12 cellular contexts compared by ENCODE assay signal in genomic region chr22:38862375-38863329, GRCh38. TPM values are rescaled to one million over a fixed set of nuclear protein-coding genes. Genes with fewer than 3 reads are reported as not detected.
DNase-seq lines count a peak whose midpoint lies in the region; ATAC-seq and TF ChIP-seq lines count a peak whose summit lies in the region.
"Had no signal": no experiment of that assay in that cellular context is flagged by ENCODE, and none has a peak within 500 bp of the region (broad histone marks: within the 10 kb centered on the region; RNA-seq: fewer than 3 reads in every experiment).

No MANE protein-coding gene starts in this region.

- intact Hi-C loops in Panc1 (cut with micrococcal nuclease; ENCODE audit: unreplicated experiment) (loop anchor here (5.0 to 10.0 kb wide), 2 partner anchors 95 to 142 kb away; no protein-coding TSS in a partner anchor), left cardiac atrium (cut with DNase I) (loop anchor here in 1 of 2 donors (10.0 kb wide), 2 partner anchors 88 to 262 kb away; no protein-coding TSS in a partner anchor)

- H3K9me3 ChIP-seq in Panc1 (ENCODE audit: control insufficient read depth, insufficient read depth, low read depth, low read length) (no peaks in the 10 kb centered on the region), thoracic aorta (no peaks in the 10 kb centered on the region)

- H3K27me3 ChIP-seq in Panc1 (ENCODE audit: control insufficient read depth, insufficient read depth, low read length) (no peaks in the 10 kb centered on the region), thoracic aorta (replicated peaks; ENCODE audit: insufficient read depth) (no peaks in the 10 kb centered on the region)

- peaks cover 13% of the 10 kb centered on the region for H3K4me1 Mint-ChIP-seq in activated T-cell treated with anti-CD3 and anti-CD28 coated beads, Interleukin-2, amount 50 U/mL, for 24 hours (ENCODE audit: low read depth)

- no peaks in the 10 kb centered on the region for H3K27me3 Mint-ChIP-seq in activated T-cell treated with anti-CD3 and anti-CD28 coated beads, Interleukin-2, amount 50 U/mL, for 24 hours

- peaks cover 29% of the 10 kb centered on the region for H3K4me1 ChIP-seq in Panc1 (ENCODE audit: control insufficient read depth, insufficient read depth, low read length)
- H3K4me1 ChIP-seq in thoracic aorta (ENCODE audit: control insufficient read depth in 1 of 2, low read depth in 2 of 2) = peaks cover 27 to 45% of the 10 kb centered on the region in 2 donors

- H3K36me3 ChIP-seq in Panc1 (ENCODE audit: control insufficient read depth, insufficient read depth, low read length) (no peaks in the 10 kb centered on the region), thoracic aorta (peaks cover 21% of the 10 kb centered on the region)

- TF ChIP-seq CTCF in Panc1 (IDR thresholded peaks at IDR 0.05) (no peak), thoracic aorta (IDR thresholded peaks at IDR 0.05) (no peak)

- POLR2A ChIA-PET in Panc1 (lab: Charles Lee) = no interaction called here

- H3K4me3 ChIP-seq in Panc1 (ENCODE audit: low read depth in 2 of 2, low read length in 2 of 2) (no peak overlapping the region), thoracic aorta (peak overlapping the region; percentile 30)

- peak; percentile 41 for DNase-seq in activated T-cell treated with anti-CD3 and anti-CD28 coated beads, Interleukin-2, amount 50 U/mL, for 24 hours
- DNase-seq in activated T-cell treated with anti-CD3 and anti-CD28 coated beads for 4 hours (no peak), Panc1 (ENCODE audit: low read depth, low spot score) (no peak), left cardiac atrium (peak; percentile 64), thoracic aorta (ENCODE audit: low spot score) (no peak), NCI-H1417 (lab: John Stamatoyannopoulos, UW) (no peak), SK-N-DZ (ENCODE audit: low spot score) (no peak)
- DNase-seq: cerebellar nuclear complex; NCI-H146; SHP77; stimulated activated CD4-positive, alpha-beta T cell treated with anti-CD3 and anti-CD28 coated beads, Interleukin-4, amount 100 ng/mL, for 24 hours had no signal

- in situ Hi-C loops in Panc1 (cut with HindIII; ENCODE audit: low pct_unique_long_range_greater_than_20kb, low sequenced_read_pairs) = no loop called here

- BruUV-seq in Panc1 (replicated peaks; lab: Mats Ljungman, UMichigan) = no TSS peak

- ATAC-seq in Panc1 (peak; percentile 25; the same call in 1 of the 2 replicates), left cardiac atrium (peak; percentile 45 to 51), thoracic aorta (ENCODE audit: insufficient number of reproducible peaks, low FRiP score, low read depth) (peak; percentile 24), GM21717 (IDR thresholded peaks at IDR 0.05; ENCODE audit: unreplicated experiment) (no peak)

- H3K27ac ChIP-seq in Panc1 (ENCODE audit: low read length) (no peak overlapping the region), thoracic aorta (peak overlapping the region; percentile 23 to 38)

- CTCF ChIA-PET in Panc1 (lab: Charles Lee) = interaction anchor here (0.6 to 2.2 kb wide), 3 partner anchors 93 to 468 kb away, joined by 3 to 9 read pairs (median 3); no protein-coding TSS in a partner anchor

- peak overlapping the region; percentile 40 for H3K27ac Mint-ChIP-seq in activated T-cell treated with anti-CD3 and anti-CD28 coated beads, Interleukin-2, amount 50 U/mL, for 24 hours

- peaks cover 34% of the 10 kb centered on the region for H3K36me3 Mint-ChIP-seq in activated T-cell treated with anti-CD3 and anti-CD28 coated beads, Interleukin-2, amount 50 U/mL, for 24 hours (ENCODE audit: low read depth)

- H3K4me3 Mint-ChIP-seq in activated T-cell treated with anti-CD3 and anti-CD28 coated beads, Interleukin-2, amount 50 U/mL, for 24 hours = no peak overlapping the region

- H3K9me3 Mint-ChIP-seq in activated T-cell treated with anti-CD3 and anti-CD28 coated beads, Interleukin-2, amount 50 U/mL, for 24 hours = no peaks in the 10 kb centered on the region

RNA-seq across cellular contexts. Expression of gene CBX6, which starts 9.4 kb away (rescaled TPM):
- total RNA-seq in Panc1 (2021; ENCODE audit: unreplicated experiment) (98.4 TPM), left cardiac atrium (10 to 100 TPM; 46.0 to 54.3 TPM), thoracic aorta (100 to 1,000 TPM in 1 of 2 donors, 10 to 100 TPM in 1; 80.1 to 111 TPM)
- polyA plus RNA-seq in Panc1 (2012; ENCODE audit: insufficient read length) = 45.3 TPM
- 9.2 and 11.0 TPM in 2 replicates for polyA plus RNA-seq in SK-N-DZ (2014; cell fraction: cytosol; rRNA removed)
- 24.2 and 30.2 TPM in 2 replicates for polyA plus RNA-seq in SK-N-DZ (2014; cell fraction: nucleus; rRNA removed)

RNA-seq across cellular contexts. Expression of gene NPTXR, which starts 18.8 kb away (rescaled TPM):
- total RNA-seq in Panc1 (2021; ENCODE audit: unreplicated experiment) (32.6 TPM), left cardiac atrium (10 to 100 TPM; 26.9 to 30.8 TPM), thoracic aorta (10 to 100 TPM; 29.3 to 50.8 TPM)
- 29.8 TPM for polyA plus RNA-seq in Panc1 (2012; ENCODE audit: insufficient read length)
- 0.57 and 0.65 TPM in 2 replicates for polyA plus RNA-seq in SK-N-DZ (2014; cell fraction: cytosol; rRNA removed)
- polyA plus RNA-seq in SK-N-DZ (2014; cell fraction: nucleus; rRNA removed) = 0.38 and 0.39 TPM in 2 replicates

Comparison
In these comparisons a context has a peak if more than half of its experiments do, and no peak if none do; other contexts are left out.
1. DNase-seq: peak in activated T-cell treated with anti-CD3 and anti-CD28 coated beads, Interleukin-2, amount 50 U/mL, for 24 hours (single experiment) and left cardiac atrium (single experiment); none in activated T-cell treated with anti-CD3 and anti-CD28 coated beads for 4 hours (single experiment), Panc1 (single experiment), thoracic aorta (single experiment), NCI-H1417 (0 of 3) and SK-N-DZ (single experiment).